ENCODE assay signal across 33 cellular contexts in the genomic region with DNA sequence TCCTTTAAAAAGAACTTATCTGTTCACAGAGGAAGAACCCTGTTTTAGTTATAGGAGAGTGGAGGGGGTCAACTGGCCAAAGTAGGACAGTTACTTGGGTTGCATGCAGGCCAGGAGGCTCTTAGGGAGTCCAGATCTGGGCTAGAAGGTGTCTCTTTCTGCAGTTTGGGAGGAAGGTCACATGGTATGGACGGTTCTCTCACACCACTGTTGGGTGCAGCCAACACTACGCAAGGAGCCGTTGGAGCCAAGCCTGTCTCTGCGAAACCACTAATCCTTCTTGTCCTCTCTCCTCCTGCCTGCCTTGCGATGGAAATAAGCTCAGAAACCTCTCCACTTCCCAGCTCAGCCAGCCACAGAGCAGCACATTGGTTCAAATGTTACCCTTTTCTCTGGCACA.
"Had no signal": no experiment of that assay in that cellular context is flagged by ENCODE, and none has a peak within 500 bp of the region (broad histone marks: within the 10 kb centered on the region; RNA-seq: fewer than 3 reads in every experiment).

No MANE protein-coding gene starts in this region.

- H3K27ac ChIP-seq: colonic mucosa, foreskin keratinocyte, heart left ventricle, pancreas, prostate gland, skin epidermis, thyroid gland, upper lobe of right lung had no signal

- H3K36me3 ChIP-seq: colonic mucosa, heart left ventricle, pancreas, prostate gland, thyroid gland, upper lobe of right lung had no signal

- H3K4me1 ChIP-seq: colonic mucosa, foreskin keratinocyte, heart left ventricle, pancreas, prostate gland, thyroid gland, upper lobe of right lung had no signal

- H3K9me3 Mint-ChIP-seq: activated B cell treated with CpG ODN at 0.5 μM for 24 hours; activated T-cell treated with anti-CD3 and anti-CD28 coated beads, Interleukin-2, amount 50 U/mL, for 4 hours; activated T-helper 2 cell treated with anti-CD3 and anti-CD28 coated beads, Interferon-gamma antibody, Interleukin-2, Interleukin-4, amounts not matched to agents 10 μg/mL and 5 μg/mL and 100 μg/mL, durations not matched to agents 14 hours and 24 hours and 36 hours; effector memory CD8-positive, alpha-beta T cell; immature natural killer cell; nephron; stimulated activated naive CD8-positive, alpha-beta T cell treated with anti-CD3 and anti-CD28 coated beads, Interleukin-15, amount 100 ng/mL, for 72 hours; T-helper 1 cell treated with Interleukin-12 subunit alpha and Interleukin-12 subunit beta and Interleukin-4 antibody, amounts not matched to agents 30 μg/mL and 1 μg/mL, for 36 hours had no signal

- H3K4me3 ChIP-seq: colonic mucosa, dorsolateral prefrontal cortex, heart left ventricle, pancreas, prostate gland, skin epidermis, thyroid gland, upper lobe of right lung had no signal

- H3K4me1 Mint-ChIP-seq: nephron had no signal

- DNase-seq: activated B cell treated with CpG ODN at 0.5 μM for 24 hours; activated CD4-positive, alpha-beta T cell treated with anti-CD3 and anti-CD28 coated beads, Interleukin-2, amount 50 U/mL, for 4 hours; activated naive CD4-positive, alpha-beta T cell treated with Interleukin-2 at 50 U/mL for 16 hours; activated T-cell treated with anti-CD3 and anti-CD28 coated beads, Interleukin-2, amount 50 U/mL, for 4 hours; anterior cingulate cortex; colonic mucosa; dorsolateral prefrontal cortex; effector memory CD8-positive, alpha-beta T cell; foreskin keratinocyte; heart left ventricle; hypothalamus; immature natural killer cell; kidney; left colon; mammary epithelial cell; pancreas; retina; SK-N-SH; stimulated activated CD4-positive, alpha-beta T cell treated with anti-CD3 and anti-CD28 coated beads, Interleukin-4, amount 100 ng/mL, for 24 hours; stimulated activated naive CD8-positive, alpha-beta T cell treated with anti-CD3 and anti-CD28 coated beads, Interleukin-15, amount 100 ng/mL, for 72 hours; substantia nigra; SW 1271; thyroid gland; upper lobe of right lung had no signal

- ATAC-seq: activated T-cell treated with anti-CD3 and anti-CD28 coated beads, Interleukin-2, amount 50 U/mL, for 4 hours; effector memory CD8-positive, alpha-beta T cell; esophagus mucosa; foreskin keratinocyte; heart left ventricle; left colon; pancreas; sciatic nerve; stimulated activated memory B cell treated with anti-CD40 and anti-IgM and Interleukin-4, amounts not matched to agents 10 μg/mL and 1 μg/mL and 100 μg/mL, for 72 hours; stimulated activated naive CD8-positive, alpha-beta T cell treated with anti-CD3 and anti-CD28 coated beads, Interleukin-15, amount 100 ng/mL, for 72 hours; upper lobe of right lung had no signal

- H3K27me3 ChIP-seq: colonic mucosa, thyroid gland had no signal

- H3K9ac ChIP-seq: SK-N-SH had no signal

- H3K27me3 Mint-ChIP-seq: activated naive CD8-positive, alpha-beta T cell had no signal

- H3K4me3 Mint-ChIP-seq: activated B cell treated with CpG ODN at 0.5 μM for 24 hours; activated naive CD8-positive, alpha-beta T cell; activated T-cell treated with anti-CD3 and anti-CD28 coated beads, Interleukin-2, amount 50 U/mL, for 4 hours; effector memory CD8-positive, alpha-beta T cell; immature natural killer cell; nephron; stimulated activated memory B cell treated with anti-CD40 and anti-IgM and Interleukin-4, amounts not matched to agents 10 μg/mL and 1 μg/mL and 100 μg/mL, for 72 hours; stimulated activated naive CD8-positive, alpha-beta T cell treated with anti-CD3 and anti-CD28 coated beads, Interleukin-15, amount 100 ng/mL, for 72 hours; T-helper 1 cell treated with Interleukin-12 subunit alpha and Interleukin-12 subunit beta and Interleukin-4 antibody, amounts not matched to agents 30 μg/mL and 1 μg/mL, for 36 hours had no signal

- H3K36me3 Mint-ChIP-seq: immature natural killer cell had no signal

- H3K27ac Mint-ChIP-seq: activated B cell treated with CpG ODN at 0.5 μM for 24 hours; activated naive CD8-positive, alpha-beta T cell; activated T-helper 2 cell treated with anti-CD3 and anti-CD28 coated beads, Interferon-gamma antibody, Interleukin-2, Interleukin-4, amounts not matched to agents 10 μg/mL and 5 μg/mL and 100 μg/mL, durations not matched to agents 14 hours and 24 hours and 36 hours; effector memory CD8-positive, alpha-beta T cell; immature natural killer cell; nephron; stimulated activated memory B cell treated with anti-CD40 and anti-IgM and Interleukin-4, amounts not matched to agents 10 μg/mL and 1 μg/mL and 100 μg/mL, for 72 hours; T-helper 1 cell treated with Interleukin-12 subunit alpha and Interleukin-12 subunit beta and Interleukin-4 antibody, amounts not matched to agents 30 μg/mL and 1 μg/mL, for 36 hours had no signal

- H3K9me3 ChIP-seq: colonic mucosa, heart left ventricle, pancreas, prostate gland, SK-N-SH, thyroid gland, upper lobe of right lung had no signal
